Comparison of ENCODE assay signal across 8 cellular contexts in the genomic region with DNA sequence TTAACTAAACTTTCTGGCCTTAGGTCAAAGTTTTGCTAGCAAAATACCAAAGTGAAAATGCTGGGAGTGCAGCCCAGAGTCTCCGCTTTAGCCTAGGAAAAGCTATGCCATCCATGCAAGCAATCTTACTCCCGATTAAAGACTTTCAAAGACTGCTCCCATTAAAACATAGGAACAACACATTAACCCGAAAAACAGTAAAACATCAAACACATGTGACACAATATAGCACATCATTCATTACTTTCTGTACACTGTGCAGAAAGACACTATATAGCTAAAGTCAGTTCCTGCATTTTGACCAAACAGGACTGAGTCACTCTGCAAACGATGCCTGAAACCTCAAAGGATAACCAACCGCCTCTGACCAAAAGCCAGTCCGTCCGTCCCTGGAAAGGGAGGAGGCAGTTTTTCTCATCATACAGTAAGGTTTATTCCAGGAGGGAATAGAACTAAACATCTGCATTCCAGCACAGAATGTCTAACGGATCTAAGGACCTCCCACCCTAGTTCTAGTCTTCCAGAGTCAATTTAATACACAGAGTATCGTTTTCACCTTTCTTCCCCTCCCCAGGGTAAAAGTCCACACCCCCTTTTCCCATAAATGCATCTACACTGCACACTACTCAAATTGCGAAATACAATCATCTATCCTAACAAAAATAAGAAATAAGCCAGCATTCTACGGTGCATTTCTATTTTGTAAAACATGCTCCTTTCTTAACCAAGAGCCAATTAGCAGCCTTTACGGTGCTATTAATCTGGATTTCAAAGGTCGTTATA. TPM values are rescaled to one million over a fixed set of nuclear protein-coding genes. Genes with fewer than 3 reads are reported as not detected.
DNase-seq lines count a peak whose midpoint lies in the region; ATAC-seq and TF ChIP-seq lines count a peak whose summit lies in the region.

No MANE protein-coding gene starts in this region.

- no peaks in the 10 kb centered on the region for H3K36me3 ChIP-seq in kidney epithelial cell (ENCODE audit: control insufficient read depth, insufficient read depth, low read length)

- CTCF ChIA-PET in GM10248 (lab: Yijun Ruan, JAX), result interaction anchor here (1.0 to 1.6 kb wide), 2 partner anchors 26 to 27 kb away, joined by 3 to 4 read pairs; no protein-coding TSS in a partner anchor

- ATAC-seq in HG02623 (IDR thresholded peaks at IDR 0.05; ENCODE audit: unreplicated experiment), result no peak

- peak overlapping the region; percentile 67 for H3K4me3 ChIP-seq in kidney epithelial cell (ENCODE audit: low read depth, low read length)

- TF ChIP-seq CTCF in kidney epithelial cell (IDR thresholded peaks at IDR 0.05; ENCODE audit: insufficient read depth, low read length, poor library complexity, severe bottlenecking), result no peak
- TF ChIP-seq CTCF in GM10248 (IDR thresholded peaks at IDR 0.05; ENCODE audit: control extremely low read depth, extremely low read depth, low read depth, missing control alignments), result no peak

- DNase-seq in SHP77 (lab: John Stamatoyannopoulos, UW), result peak; percentile 30 to 46
- DNase-seq in SHP77 treated with DMSO at 0.1 percent for 48 hours (lab: John Stamatoyannopoulos, UW), result no peak
- DNase-seq in NAMALWA (ENCODE audit: low spot score), result peak; percentile 43
- peak; percentile 77 for DNase-seq in astrocyte of the hippocampus (ENCODE audit: low read depth, low spot score)
- no peak for DNase-seq in kidney epithelial cell (ENCODE audit: low read depth)
- peak; percentile 73 for DNase-seq in stromal cell of bone marrow (ENCODE audit: low read depth)
- DNase-seq in GM10248 (ENCODE audit: extremely low spot score), result no peak

- POLR2A ChIA-PET in GM10248 (lab: Yijun Ruan, JAX), result no interaction called here

- no peaks in the 10 kb centered on the region for H3K27me3 ChIP-seq in kidney epithelial cell (ENCODE audit: control insufficient read depth, insufficient read depth, low read length)

RNA-seq across cellular contexts. Expression of a gene that starts 1.7 kb away (rescaled TPM):
- 26.4 and 30.9 TPM in 2 replicates for total RNA-seq in kidney epithelial cell

Comparison
In these comparisons a context has a peak if more than half of its experiments do, and no peak if none do; other contexts are left out.
1. DNase-seq: peak in SHP77 (2 of 2), NAMALWA (single experiment), astrocyte of the hippocampus (single experiment) and stromal cell of bone marrow (single experiment); none in SHP77 treated with DMSO at 0.1 percent for 48 hours (single experiment), kidney epithelial cell (single experiment) and GM10248 (single experiment).